In the genomic region with DNA sequence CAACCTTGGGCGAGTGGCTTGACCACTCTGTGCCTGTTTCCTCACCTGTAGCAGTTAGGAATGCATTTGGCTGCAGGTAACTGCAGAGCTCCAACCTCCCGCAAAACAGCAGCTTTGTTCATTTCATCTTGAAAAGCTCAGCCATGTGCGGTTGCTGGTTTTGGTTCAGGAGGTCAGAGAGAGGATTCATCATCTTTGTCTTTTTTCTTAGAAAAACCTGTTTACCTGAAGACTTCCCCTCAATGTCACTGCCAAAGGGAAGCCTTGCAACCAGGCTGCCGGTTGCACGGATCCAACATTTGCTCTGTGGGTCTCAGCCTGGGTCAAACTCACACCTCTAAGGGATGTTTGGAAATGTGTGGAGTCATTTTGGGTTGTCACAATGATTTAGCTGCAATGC, we compare ENCODE assay signal across 22 cellular contexts. TPM values are rescaled to one million over a fixed set of nuclear protein-coding genes. Genes with fewer than 3 reads are reported as not detected.
DNase-seq lines count a peak whose midpoint lies in the region; ATAC-seq, FAIRE-seq and TF ChIP-seq lines count a peak whose summit lies in the region.
"Had no signal": no experiment of that assay in that cellular context is flagged by ENCODE, and none has a peak within 500 bp of the region (broad histone marks: within the 10 kb centered on the region; RNA-seq: fewer than 3 reads in every experiment).

No MANE protein-coding gene starts in this region.

- no peaks in the 10 kb centered on the region for H4K20me1 ChIP-seq in astrocyte (ENCODE audit: insufficient read depth, low read length)

- no peak for DNase-seq in stimulated activated naive CD8-positive, alpha-beta T cell treated with anti-CD3 and anti-CD28 coated beads, Interleukin-15, Interleukin-2, amounts not matched to agents 100 U/mL and 50 U/mL, for 24 hours
- DNase-seq in T-helper 17 cell (no peak), astrocyte (ENCODE audit: low read depth) (no peak), GDM1 (lab: John Stamatoyannopoulos, UW) (no peak)
- peak in 1 of 2 donors; percentile 74 for DNase-seq in stimulated activated naive CD8-positive, alpha-beta T cell treated with anti-CD3 and anti-CD28 coated beads, Interleukin-15, amount 100 ng/mL, for 72 hours
- no peak for DNase-seq in activated effector memory CD4-positive, alpha-beta T cell treated with anti-CD3 and anti-CD28 coated beads, Interleukin-2, amount 50 U/mL, for 16 hours
- DNase-seq: AML-193, DMS153, endodermal cell, head of caudate nucleus, KG1, lower lobe of right lung, NCI-H1417, NCI-H2171 treated with DMSO at 0.1 percent for 48 hours, NCI-H82, tibial artery had no signal

- H3K27ac ChIP-seq in astrocyte (ENCODE audit: low read depth, low read length), result no peak overlapping the region
- H3K27ac ChIP-seq: lower lobe of right lung, prostate gland, tibial artery had no signal

- peak overlapping the region; percentile 95 for H3K27ac Mint-ChIP-seq in stimulated activated naive CD8-positive, alpha-beta T cell treated with anti-CD3 and anti-CD28 coated beads, Interleukin-15, Interleukin-2, amounts not matched to agents 100 ng/mL and 50 ng/mL, for 24 hours
- H3K27ac Mint-ChIP-seq in T-helper 17 cell (peak overlapping the region; percentile 98), astrocyte (ENCODE audit: unreplicated experiment) (peak overlapping the region; percentile 18)
- peak overlapping the region; percentile 92 to 98 for H3K27ac Mint-ChIP-seq in stimulated activated naive CD8-positive, alpha-beta T cell treated with anti-CD3 and anti-CD28 coated beads, Interleukin-15, amount 100 ng/mL, for 72 hours
- H3K27ac Mint-ChIP-seq: endodermal cell, nephron had no signal

- peak overlapping the region; percentile 49 for H3K4me3 Mint-ChIP-seq in stimulated activated naive CD8-positive, alpha-beta T cell treated with anti-CD3 and anti-CD28 coated beads, Interleukin-15, Interleukin-2, amounts not matched to agents 100 ng/mL and 50 ng/mL, for 24 hours
- peak overlapping the region; percentile 82 for H3K4me3 Mint-ChIP-seq in T-helper 17 cell
- no peak overlapping the region for H3K4me3 Mint-ChIP-seq in astrocyte (ENCODE audit: unreplicated experiment)
- H3K4me3 Mint-ChIP-seq in stimulated activated naive CD8-positive, alpha-beta T cell treated with anti-CD3 and anti-CD28 coated beads, Interleukin-15, amount 100 ng/mL, for 72 hours, result peak overlapping the region; percentile 76 to 83
- H3K4me3 Mint-ChIP-seq: endodermal cell, nephron had no signal

- FAIRE-seq in astrocyte (lab: Jason Lieb, UNC), result no peak

- ATAC-seq in stimulated activated naive CD8-positive, alpha-beta T cell treated with anti-CD3 and anti-CD28 coated beads, Interleukin-15, Interleukin-2, amounts not matched to agents 100 U/mL and 50 U/mL, for 24 hours, result no peak
- ATAC-seq in T-helper 17 cell (no peak), HG03442 (IDR thresholded peaks at IDR 0.05; ENCODE audit: unreplicated experiment) (no peak)
- ATAC-seq in stimulated activated naive CD8-positive, alpha-beta T cell treated with anti-CD3 and anti-CD28 coated beads, Interleukin-15, amount 100 ng/mL, for 72 hours, result peak; percentile 7
- ATAC-seq: Panc1 had no signal

- H3K9me3 Mint-ChIP-seq in stimulated activated naive CD8-positive, alpha-beta T cell treated with anti-CD3 and anti-CD28 coated beads, Interleukin-15, Interleukin-2, amounts not matched to agents 100 ng/mL and 50 ng/mL, for 24 hours, result no peaks in the 10 kb centered on the region
- no peaks in the 10 kb centered on the region for H3K9me3 Mint-ChIP-seq in astrocyte (ENCODE audit: unreplicated experiment)
- H3K9me3 Mint-ChIP-seq in stimulated activated naive CD8-positive, alpha-beta T cell treated with anti-CD3 and anti-CD28 coated beads, Interleukin-15, amount 100 ng/mL, for 72 hours, result peaks cover 6 to 10% of the 10 kb centered on the region in 2 donors
- H3K9me3 Mint-ChIP-seq: nephron had no signal

- no peaks in the 10 kb centered on the region for H3K27me3 ChIP-seq in astrocyte (ENCODE audit: insufficient read depth, low read length)

- H3K4me1 Mint-ChIP-seq in stimulated activated naive CD8-positive, alpha-beta T cell treated with anti-CD3 and anti-CD28 coated beads, Interleukin-15, Interleukin-2, amounts not matched to agents 100 ng/mL and 50 ng/mL, for 24 hours (ENCODE audit: low read depth), result peaks cover 72% of the 10 kb centered on the region
- H3K4me1 Mint-ChIP-seq in T-helper 17 cell (peaks cover 53% of the 10 kb centered on the region), astrocyte (ENCODE audit: low read depth, unreplicated experiment) (peaks cover 4% of the 10 kb centered on the region)
- H3K4me1 Mint-ChIP-seq in stimulated activated naive CD8-positive, alpha-beta T cell treated with anti-CD3 and anti-CD28 coated beads, Interleukin-15, amount 100 ng/mL, for 72 hours, result peaks cover 67% of the 10 kb centered on the region
- H3K4me1 Mint-ChIP-seq: nephron had no signal

- H3K27me3 Mint-ChIP-seq in stimulated activated naive CD8-positive, alpha-beta T cell treated with anti-CD3 and anti-CD28 coated beads, Interleukin-15, Interleukin-2, amounts not matched to agents 100 ng/mL and 50 ng/mL, for 24 hours, result no peaks in the 10 kb centered on the region
- H3K27me3 Mint-ChIP-seq in T-helper 17 cell (no peaks in the 10 kb centered on the region), astrocyte (ENCODE audit: low read depth, unreplicated experiment) (peaks cover 6% of the 10 kb centered on the region)
- H3K27me3 Mint-ChIP-seq in stimulated activated naive CD8-positive, alpha-beta T cell treated with anti-CD3 and anti-CD28 coated beads, Interleukin-15, amount 100 ng/mL, for 72 hours, result no peaks in the 10 kb centered on the region

- H2AFZ ChIP-seq in astrocyte (ENCODE audit: low read depth, low read length), result no peak overlapping the region

- H3K9ac ChIP-seq in astrocyte (ENCODE audit: low read length), result no peak overlapping the region

- peaks cover 3% of the 10 kb centered on the region for H3K36me3 Mint-ChIP-seq in stimulated activated naive CD8-positive, alpha-beta T cell treated with anti-CD3 and anti-CD28 coated beads, Interleukin-15, Interleukin-2, amounts not matched to agents 100 ng/mL and 50 ng/mL, for 24 hours (ENCODE audit: low read depth)
- H3K36me3 Mint-ChIP-seq in T-helper 17 cell (ENCODE audit: low read depth) (peaks cover 2% of the 10 kb centered on the region), astrocyte (ENCODE audit: low read depth, unreplicated experiment) (no peaks in the 10 kb centered on the region)

- H3K79me2 ChIP-seq in astrocyte (ENCODE audit: insufficient read depth, low read length), result no peaks in the 10 kb centered on the region

- H3K36me3 ChIP-seq in astrocyte (ENCODE audit: insufficient read depth, low read length), result no peaks in the 10 kb centered on the region
- H3K36me3 ChIP-seq: lower lobe of right lung, prostate gland, tibial artery had no signal

- no peak overlapping the region for H3K4me3 ChIP-seq in astrocyte (ENCODE audit: insufficient read depth, low read depth, low read length)
- H3K4me3 ChIP-seq: lower lobe of right lung, prostate gland, smooth muscle cell, tibial artery had no signal

- no peaks in the 10 kb centered on the region for H3K9me3 ChIP-seq in T-helper 17 cell (ENCODE audit: control insufficient read depth, low read length, poor library complexity, severe bottlenecking)
- H3K9me3 ChIP-seq in astrocyte (ENCODE audit: insufficient read depth, low read depth, low read length), result peaks cover 2% of the 10 kb centered on the region
- H3K9me3 ChIP-seq: lower lobe of right lung, prostate gland, tibial artery had no signal

- H3K4me2 ChIP-seq in astrocyte (ENCODE audit: low read length), result no peak overlapping the region
- H3K4me2 ChIP-seq: smooth muscle cell had no signal

- no peak for TF ChIP-seq CTCF in astrocyte (IDR thresholded peaks at IDR 0.05; ENCODE audit: insufficient read depth, low read depth, low read length)

- H3K4me1 ChIP-seq in astrocyte (ENCODE audit: insufficient read depth, low read length), result peaks cover 7% of the 10 kb centered on the region
- H3K4me1 ChIP-seq: prostate gland, tibial artery had no signal

RNA-seq across cellular contexts. Expression of a gene that starts 16.4 kb away (rescaled TPM):
- total RNA-seq in T-helper 17 cell (100 to 1,000 TPM; 133 to 260 TPM), astrocyte (122 and 135 TPM in 2 replicates)

RNA-seq across cellular contexts. Expression of a gene that starts 32.4 kb away (rescaled TPM):
- total RNA-seq in T-helper 17 cell (10 to 100 TPM in 1 of 2 donors, 1 to 10 TPM in 1; 6.0 to 12.7 TPM), astrocyte (4.4 and 7.2 TPM in 2 replicates)

RNA-seq across cellular contexts. Expression of a gene that starts 51.2 kb away (rescaled TPM):
- total RNA-seq in T-helper 17 cell (100 to 1,000 TPM; 159 to 186 TPM), astrocyte (18.5 and 21.3 TPM in 2 replicates)

Comparison
In these comparisons a context has a peak if more than half of its experiments do, and no peak if none do; other contexts are left out.
1. H3K27ac Mint-ChIP-seq: peak in every context shown above with its lines; median percentile 98 in T-helper 17 cell; 95 in stimulated activated naive CD8-positive, alpha-beta T cell treated with anti-CD3 and anti-CD28 coated beads, Interleukin-15, Interleukin-2, amounts not matched to agents 100 ng/mL and 50 ng/mL, for 24 hours; 95 in stimulated activated naive CD8-positive, alpha-beta T cell treated with anti-CD3 and anti-CD28 coated beads, Interleukin-15, amount 100 ng/mL, for 72 hours; 18 in astrocyte.